ENCODE assay signal across 26 cellular contexts in the genomic region with DNA sequence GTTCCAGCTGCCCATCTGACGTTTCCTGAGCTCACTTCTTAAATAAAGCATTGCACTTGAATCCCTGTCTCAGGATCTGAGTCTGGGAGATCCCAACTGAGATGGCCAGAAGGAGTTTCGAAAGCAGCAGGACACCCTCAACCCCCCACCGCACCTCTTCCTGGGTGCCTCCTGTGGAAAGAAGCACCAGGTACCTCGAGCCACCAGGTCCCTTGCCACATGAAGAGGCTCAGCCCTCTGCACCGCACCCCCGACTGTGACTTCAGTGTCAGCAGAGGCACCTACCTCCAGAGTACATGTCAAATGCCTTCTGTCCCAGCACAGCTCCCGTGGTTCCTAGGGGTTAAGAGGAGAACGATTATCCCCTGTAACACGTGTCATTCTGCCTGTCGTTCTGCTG. TPM values are rescaled to one million over a fixed set of nuclear protein-coding genes. Genes with fewer than 3 reads are reported as not detected.
"Had no signal": no experiment of that assay in that cellular context is flagged by ENCODE, and none has a peak within 500 bp of the region (broad histone marks: within the 10 kb centered on the region; RNA-seq: fewer than 3 reads in every experiment).

No MANE protein-coding gene starts in this region.

- H3K4me1 Mint-ChIP-seq: activated CD4-positive, alpha-beta memory T cell treated with anti-CD3 and anti-CD28 coated beads, Interleukin-2, amount 10 ng/mL, durations not matched to agents 7 days and 5 days; activated CD4-positive, alpha-beta T cell treated with anti-CD3 and anti-CD28 coated beads for 36 hours; activated CD4-positive, alpha-beta T cell treated with anti-CD3 and anti-CD28 coated beads, Interleukin-2, amount 10 ng/mL, durations not matched to agents 7 days and 5 days; activated CD8-positive, alpha-beta memory T cell treated with anti-CD3 and anti-CD28 coated beads, Interleukin-2, amount 10 ng/mL, durations not matched to agents 7 days and 5 days; activated naive CD4-positive, alpha-beta T cell treated with anti-CD3 and anti-CD28 coated beads, Interleukin-2, amount 10 ng/mL, durations not matched to agents 7 days and 5 days; activated naive CD4-positive, alpha-beta T cell treated with anti-CD3 and anti-CD28 coated beads, Interleukin-2, amount 50 U/mL, for 24 hours; activated naive CD8-positive, alpha-beta T cell treated with anti-CD3 and anti-CD28 coated beads, Interleukin-2, amount 10 ng/mL, durations not matched to agents 7 days and 5 days; activated naive CD8-positive, alpha-beta T cell treated with anti-CD3 and anti-CD28 coated beads, Interleukin-2, amount 50 U/mL, for 24 hours; activated T-helper 17 cell treated with anti-CD3 and anti-CD28 coated beads, Interleukin-2, amount 50 U/mL, for 72 hours; central memory CD8-positive, alpha-beta T cell had no signal

- H3K27ac Mint-ChIP-seq: activated CD4-positive, alpha-beta memory T cell treated with anti-CD3 and anti-CD28 coated beads, Interleukin-2, amount 10 ng/mL, durations not matched to agents 7 days and 5 days; activated CD4-positive, alpha-beta T cell treated with anti-CD3 and anti-CD28 coated beads for 36 hours; activated CD4-positive, alpha-beta T cell treated with anti-CD3 and anti-CD28 coated beads, Interleukin-2, amount 10 ng/mL, durations not matched to agents 7 days and 5 days; activated CD8-positive, alpha-beta memory T cell treated with anti-CD3 and anti-CD28 coated beads, Interleukin-2, amount 10 ng/mL, durations not matched to agents 7 days and 5 days; activated CD8-positive, alpha-beta T cell treated with anti-CD3 and anti-CD28 coated beads, Interleukin-2, amount 10 ng/mL, durations not matched to agents 7 days and 5 days; activated naive CD4-positive, alpha-beta T cell treated with anti-CD3 and anti-CD28 coated beads, Interleukin-2, amount 10 ng/mL, durations not matched to agents 7 days and 5 days; activated naive CD4-positive, alpha-beta T cell treated with anti-CD3 and anti-CD28 coated beads, Interleukin-2, amount 50 U/mL, for 24 hours; activated naive CD8-positive, alpha-beta T cell; activated naive CD8-positive, alpha-beta T cell treated with anti-CD3 and anti-CD28 coated beads, Interleukin-2, amount 10 ng/mL, durations not matched to agents 7 days and 5 days; activated naive CD8-positive, alpha-beta T cell treated with anti-CD3 and anti-CD28 coated beads, Interleukin-2, amount 50 U/mL, for 24 hours; activated T-cell treated with anti-CD3 and anti-CD28 coated beads, Interleukin-2, amount 50 U/mL, for 72 hours; activated T-helper 1 cell treated with anti-CD3 and anti-CD28 coated beads, Interleukin-12 subunit alpha, Interleukin-12 subunit beta, Interleukin-2, Interleukin-4 antibody, amounts not matched to agents 30 ng/mL and 10 ng/mL and 1 ng/mL, durations not matched to agents 14 hours and 24 hours and 36 hours; activated T-helper 17 cell treated with anti-CD3 and anti-CD28 coated beads, Interleukin-2, amount 50 U/mL, for 72 hours; T-cell; T-helper 17 cell; WTC11 had no signal

- H3K4me3 Mint-ChIP-seq: activated CD4-positive, alpha-beta memory T cell treated with anti-CD3 and anti-CD28 coated beads, Interleukin-2, amount 10 ng/mL, durations not matched to agents 7 days and 5 days; activated CD4-positive, alpha-beta T cell treated with anti-CD3 and anti-CD28 coated beads for 36 hours; activated CD4-positive, alpha-beta T cell treated with anti-CD3 and anti-CD28 coated beads, Interleukin-2, amount 10 ng/mL, durations not matched to agents 7 days and 5 days; activated CD8-positive, alpha-beta memory T cell treated with anti-CD3 and anti-CD28 coated beads, Interleukin-2, amount 10 ng/mL, durations not matched to agents 7 days and 5 days; activated CD8-positive, alpha-beta T cell treated with anti-CD3 and anti-CD28 coated beads, Interleukin-2, amount 10 ng/mL, durations not matched to agents 7 days and 5 days; activated naive CD4-positive, alpha-beta T cell treated with anti-CD3 and anti-CD28 coated beads, Interleukin-2, amount 10 ng/mL, durations not matched to agents 7 days and 5 days; activated naive CD4-positive, alpha-beta T cell treated with anti-CD3 and anti-CD28 coated beads, Interleukin-2, amount 50 U/mL, for 24 hours; activated naive CD8-positive, alpha-beta T cell; activated naive CD8-positive, alpha-beta T cell treated with anti-CD3 and anti-CD28 coated beads, Interleukin-2, amount 10 ng/mL, durations not matched to agents 7 days and 5 days; activated naive CD8-positive, alpha-beta T cell treated with anti-CD3 and anti-CD28 coated beads, Interleukin-2, amount 50 U/mL, for 24 hours; activated T-cell treated with anti-CD3 and anti-CD28 coated beads, Interleukin-2, amount 50 U/mL, for 4 hours; activated T-cell treated with anti-CD3 and anti-CD28 coated beads, Interleukin-2, amount 50 U/mL, for 72 hours; activated T-helper 1 cell treated with anti-CD3 and anti-CD28 coated beads, Interleukin-12 subunit alpha, Interleukin-12 subunit beta, Interleukin-2, Interleukin-4 antibody, amounts not matched to agents 30 ng/mL and 10 ng/mL and 1 ng/mL, durations not matched to agents 14 hours and 24 hours and 36 hours; activated T-helper 17 cell treated with anti-CD3 and anti-CD28 coated beads, Interleukin-2, amount 50 U/mL, for 72 hours; brain; central memory CD8-positive, alpha-beta T cell; T-cell; T-helper 17 cell; WTC11 had no signal

- H3K9me3 Mint-ChIP-seq: activated CD4-positive, alpha-beta memory T cell treated with anti-CD3 and anti-CD28 coated beads, Interleukin-2, amount 10 ng/mL, durations not matched to agents 7 days and 5 days; activated CD4-positive, alpha-beta T cell treated with anti-CD3 and anti-CD28 coated beads, Interleukin-2, amount 10 ng/mL, durations not matched to agents 7 days and 5 days; activated naive CD4-positive, alpha-beta T cell treated with anti-CD3 and anti-CD28 coated beads, Interleukin-2, amount 10 ng/mL, durations not matched to agents 7 days and 5 days; activated naive CD4-positive, alpha-beta T cell treated with anti-CD3 and anti-CD28 coated beads, Interleukin-2, amount 50 U/mL, for 24 hours; activated naive CD8-positive, alpha-beta T cell treated with anti-CD3 and anti-CD28 coated beads, Interleukin-2, amount 10 ng/mL, durations not matched to agents 7 days and 5 days; activated naive CD8-positive, alpha-beta T cell treated with anti-CD3 and anti-CD28 coated beads, Interleukin-2, amount 50 U/mL, for 24 hours; activated T-cell treated with anti-CD3 and anti-CD28 coated beads, Interleukin-2, amount 50 U/mL, for 4 hours; activated T-cell treated with anti-CD3 and anti-CD28 coated beads, Interleukin-2, amount 50 U/mL, for 72 hours; activated T-helper 1 cell treated with anti-CD3 and anti-CD28 coated beads, Interleukin-12 subunit alpha, Interleukin-12 subunit beta, Interleukin-2, Interleukin-4 antibody, amounts not matched to agents 30 ng/mL and 10 ng/mL and 1 ng/mL, durations not matched to agents 14 hours and 24 hours and 36 hours; activated T-helper 17 cell treated with anti-CD3 and anti-CD28 coated beads, Interleukin-2, amount 50 U/mL, for 72 hours; central memory CD8-positive, alpha-beta T cell; T-cell had no signal

- H3K27me3 ChIP-seq: ascending aorta had no signal

- H3K36me3 ChIP-seq: ascending aorta, cardiac muscle cell, WERI-Rb-1 had no signal

- DNase-seq: activated T-cell treated with anti-CD3 and anti-CD28 coated beads for 4 hours had no signal

- H3K9me3 ChIP-seq: ascending aorta had no signal

- H3K27me3 Mint-ChIP-seq: activated CD4-positive, alpha-beta memory T cell treated with anti-CD3 and anti-CD28 coated beads, Interleukin-2, amount 10 ng/mL, durations not matched to agents 7 days and 5 days; activated CD4-positive, alpha-beta T cell treated with anti-CD3 and anti-CD28 coated beads, Interleukin-2, amount 10 ng/mL, durations not matched to agents 7 days and 5 days; activated CD8-positive, alpha-beta memory T cell treated with anti-CD3 and anti-CD28 coated beads, Interleukin-2, amount 10 ng/mL, durations not matched to agents 7 days and 5 days; activated naive CD4-positive, alpha-beta T cell treated with anti-CD3 and anti-CD28 coated beads, Interleukin-2, amount 50 U/mL, for 24 hours; activated naive CD8-positive, alpha-beta T cell treated with anti-CD3 and anti-CD28 coated beads, Interleukin-2, amount 10 ng/mL, durations not matched to agents 7 days and 5 days; brain had no signal

- H3K36me3 Mint-ChIP-seq: activated CD8-positive, alpha-beta memory T cell treated with anti-CD3 and anti-CD28 coated beads, Interleukin-2, amount 10 ng/mL, durations not matched to agents 7 days and 5 days; activated naive CD4-positive, alpha-beta T cell treated with anti-CD3 and anti-CD28 coated beads, Interleukin-2, amount 10 ng/mL, durations not matched to agents 7 days and 5 days; activated naive CD4-positive, alpha-beta T cell treated with anti-CD3 and anti-CD28 coated beads, Interleukin-2, amount 50 U/mL, for 24 hours; activated naive CD8-positive, alpha-beta T cell; activated naive CD8-positive, alpha-beta T cell treated with anti-CD3 and anti-CD28 coated beads, Interleukin-2, amount 10 ng/mL, durations not matched to agents 7 days and 5 days; brain; T-cell; WTC11 had no signal

- H3K4me1 ChIP-seq: ascending aorta had no signal

- H3K4me3 ChIP-seq: ascending aorta, cardiac muscle cell had no signal

- H3K27ac ChIP-seq: ascending aorta, cardiac muscle cell, WERI-Rb-1 had no signal

RNA-seq across cellular contexts. Expression of a gene that starts 26.7 kb away (rescaled TPM):
- total RNA-seq: activated CD4-positive, alpha-beta memory T cell treated with anti-CD3 and anti-CD28 coated beads, Interleukin-2, amount 10 ng/mL, durations not matched to agents 7 days and 5 days; activated CD4-positive, alpha-beta T cell treated with anti-CD3 and anti-CD28 coated beads for 36 hours; activated CD4-positive, alpha-beta T cell treated with anti-CD3 and anti-CD28 coated beads, Interleukin-2, amount 10 ng/mL, durations not matched to agents 7 days and 5 days; activated CD8-positive, alpha-beta memory T cell treated with anti-CD3 and anti-CD28 coated beads, Interleukin-2, amount 10 ng/mL, durations not matched to agents 7 days and 5 days; activated CD8-positive, alpha-beta T cell treated with anti-CD3 and anti-CD28 coated beads, Interleukin-2, amount 10 ng/mL, durations not matched to agents 7 days and 5 days; activated naive CD8-positive, alpha-beta T cell treated with anti-CD3 and anti-CD28 coated beads, Interleukin-2, amount 10 ng/mL, durations not matched to agents 7 days and 5 days; activated T-cell treated with anti-CD3 and anti-CD28 coated beads, Interleukin-2, amount 50 U/mL, for 4 hours; activated T-cell treated with anti-CD3 and anti-CD28 coated beads, Interleukin-2, amount 50 U/mL, for 72 hours; activated T-helper 1 cell treated with anti-CD3 and anti-CD28 coated beads, Interleukin-12 subunit alpha, Interleukin-12 subunit beta, Interleukin-2, Interleukin-4 antibody, amounts not matched to agents 30 ng/mL and 10 ng/mL and 1 ng/mL, durations not matched to agents 14 hours and 24 hours and 36 hours; activated T-helper 17 cell treated with anti-CD3 and anti-CD28 coated beads, Interleukin-2, amount 50 U/mL, for 72 hours; ascending aorta; chondrocyte; T-helper 1 cell treated with Interleukin-12 subunit alpha and Interleukin-12 subunit beta and Interleukin-4 antibody, amounts not matched to agents 30 ng/mL and 1 ng/mL, for 36 hours; T-helper 17 cell; T-helper 2 cell treated with Interferon-gamma antibody and Interleukin-4, amounts not matched to agents 100 ng/mL and 5 ng/mL, for 36 hours had no signal
- polyA plus RNA-seq: cardiac muscle cell had no signal
